ENCODE assay signal across 10 cellular contexts in the genomic region with DNA sequence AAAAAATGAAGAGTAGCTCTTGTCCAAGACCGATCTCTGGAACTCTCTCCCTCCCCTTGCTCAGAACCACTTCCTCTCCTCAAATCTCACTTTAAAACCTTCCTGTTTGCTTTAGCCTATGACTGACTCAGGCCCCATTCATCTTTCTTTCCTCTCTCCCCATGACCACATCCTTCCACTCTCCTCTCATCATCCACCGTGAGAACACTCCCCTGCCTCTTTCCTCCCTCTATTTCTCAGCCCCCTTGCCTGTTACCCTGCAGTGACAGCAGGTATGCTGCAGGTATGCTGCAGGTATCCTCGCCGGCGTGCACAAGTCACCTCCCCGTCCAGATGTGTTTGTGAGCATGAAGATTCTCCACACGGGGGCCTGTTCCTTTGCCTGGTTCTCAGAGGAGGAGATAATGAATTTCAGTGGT.
DNase-seq lines count a peak whose midpoint lies in the region; ATAC-seq and TF ChIP-seq lines count a peak whose summit lies in the region.
"Had no signal": no experiment of that assay in that cellular context is flagged by ENCODE, and none has a peak within 500 bp of the region (broad histone marks: within the 10 kb centered on the region; RNA-seq: fewer than 3 reads in every experiment).

No MANE protein-coding gene starts in this region.

- no peaks in the 10 kb centered on the region for H4K20me1 ChIP-seq in BLaER1

- H3K4me1 ChIP-seq in BLaER1 (peaks cover 12% of the 10 kb centered on the region), SJSA1 (replicated peaks) (peaks cover 35% of the 10 kb centered on the region), tibial artery (no peaks in the 10 kb centered on the region)

- no peaks in the 10 kb centered on the region for H3K9me3 ChIP-seq in BLaER1
- H3K9me3 ChIP-seq in SJSA1 (replicated peaks), result no peaks in the 10 kb centered on the region
- no peaks in the 10 kb centered on the region for H3K9me3 ChIP-seq in tibial artery

- peak; percentile 39 for ATAC-seq in GM21825 (IDR thresholded peaks at IDR 0.05; ENCODE audit: unreplicated experiment)
- no peak for ATAC-seq in GM19328 (IDR thresholded peaks at IDR 0.05; ENCODE audit: unreplicated experiment)

- DNase-seq in SJSA1 (ENCODE audit: low read depth in 1 of 2, low spot score in 2 of 2) (peak in 1 of 2 experiments; percentile 47), iPS-NIHi7 (ENCODE audit: extremely low spot score) (peak; percentile 32), tibial artery (no peak), NCI-H2227 treated with DMSO at 0.1 percent for 48 hours (lab: John Stamatoyannopoulos, UW) (no peak), hypothalamus (lab: John Stamatoyannopoulos, UW) (no peak)
- DNase-seq: NCI-H748 treated with DMSO at 0.1 percent for 48 hours had no signal

- H3K4me3 ChIP-seq in BLaER1, result no peak overlapping the region
- H3K4me3 ChIP-seq in SJSA1, result no peak overlapping the region
- H3K4me3 ChIP-seq in tibial artery, result no peak overlapping the region
- H3K4me3 ChIP-seq: skin epidermis had no signal

- no peak for TF ChIP-seq CTCF in tibial artery (IDR thresholded peaks at IDR 0.05)

- H3K27ac ChIP-seq in BLaER1, result no peak overlapping the region
- peak overlapping the region; percentile 59 for H3K27ac ChIP-seq in SJSA1
- no peak overlapping the region for H3K27ac ChIP-seq in tibial artery
- H3K27ac ChIP-seq: skin epidermis had no signal

- H3K9ac ChIP-seq in BLaER1, result no peak overlapping the region

- peak overlapping the region; percentile 32; the same call in 1 of the 2 replicates for H3K4me2 ChIP-seq in BLaER1

- H3K36me3 ChIP-seq in BLaER1 (no peaks in the 10 kb centered on the region), SJSA1 (no peaks in the 10 kb centered on the region), tibial artery (no peaks in the 10 kb centered on the region)

- H3K27me3 ChIP-seq in BLaER1, result no peaks in the 10 kb centered on the region
- no peaks in the 10 kb centered on the region for H3K27me3 ChIP-seq in SJSA1 (replicated peaks)
- H3K27me3 ChIP-seq in tibial artery, result no peaks in the 10 kb centered on the region

- intact Hi-C loops in tibial artery (cut with DNase I; ENCODE audit: low total_unique reads), result no loop called here
